9 cellular contexts compared by ENCODE assay signal in the genomic region with DNA sequence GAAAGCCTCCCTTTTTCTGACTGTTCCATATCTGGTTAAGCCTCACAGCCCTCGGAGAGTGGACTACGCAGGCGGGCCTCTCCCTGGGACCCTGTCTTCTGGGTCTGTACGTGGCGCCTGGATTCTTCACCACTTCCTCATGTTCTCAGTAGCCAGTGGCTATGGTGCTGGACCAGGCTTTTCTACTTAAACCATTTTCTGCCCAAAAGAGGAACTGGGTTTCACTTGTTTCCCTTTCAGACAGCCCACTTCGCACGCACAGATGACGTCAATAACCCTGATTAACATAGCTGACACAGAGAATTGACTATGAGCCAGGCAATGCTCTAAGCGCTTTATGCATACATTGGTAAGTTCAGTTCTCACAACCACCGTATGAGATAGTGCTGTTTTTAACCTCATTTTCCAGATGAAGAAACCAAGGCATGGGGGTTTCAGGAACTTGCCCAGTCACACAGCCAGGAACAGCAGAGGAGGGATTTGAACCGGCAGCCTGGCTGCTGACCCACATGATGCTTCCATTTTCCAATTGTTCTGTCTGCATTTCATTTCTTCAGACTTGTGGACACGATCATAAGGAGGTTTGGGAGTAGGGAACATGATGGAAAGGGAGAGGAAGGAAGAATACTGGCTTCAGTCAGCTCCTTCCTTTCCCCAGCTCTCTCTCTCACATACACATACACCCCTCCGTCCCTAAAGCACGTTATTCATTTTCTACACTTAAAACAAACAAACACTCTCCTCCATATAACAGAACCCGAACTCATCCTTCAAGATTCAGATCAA. TPM values are rescaled to one million over a fixed set of nuclear protein-coding genes. Genes with fewer than 3 reads are reported as not detected.
DNase-seq lines count a peak whose midpoint lies in the region; ATAC-seq and TF ChIP-seq lines count a peak whose summit lies in the region.
"Had no signal": no experiment of that assay in that cellular context is flagged by ENCODE, and none has a peak within 500 bp of the region (broad histone marks: within the 10 kb centered on the region; RNA-seq: fewer than 3 reads in every experiment).

No MANE protein-coding gene starts in this region.

- H3K27me3 Mint-ChIP-seq in activated naive CD8-positive, alpha-beta T cell treated with anti-CD3 and anti-CD28 coated beads, Interleukin-2, amount 50 U/mL, for 24 hours, result no peaks in the 10 kb centered on the region
- no peaks in the 10 kb centered on the region for H3K27me3 Mint-ChIP-seq in naive B cell

- H3K9me3 ChIP-seq in PC-9 (ENCODE audit: insufficient read depth, low read depth), result no peaks in the 10 kb centered on the region

- no peak for TF ChIP-seq CTCF in PC-9 (conservative IDR thresholded peaks at IDR 0.05)

- POLR2A ChIA-PET in PC-9 (lab: Charles Lee; ENCODE audit: unreplicated experiment), result no interaction called here

- H3K79me2 ChIP-seq in PC-9 (ENCODE audit: low read depth), result no peaks in the 10 kb centered on the region

- peak overlapping the region; percentile 10; the same call in 1 of the 2 replicates for H3K4me3 ChIP-seq in GM08714 (ENCODE audit: low read length)
- no peak overlapping the region for H3K4me3 ChIP-seq in PC-9

- intact Hi-C loops in PC-9 (cut with micrococcal nuclease; ENCODE audit: unreplicated experiment), result no loop called here

- CTCF ChIA-PET in PC-9 (lab: Charles Lee), result interaction anchor here (0.5 to 0.6 kb wide), 2 partner anchors 12 to 111 kb away, joined by 3 to 9 read pairs; no protein-coding TSS in a partner anchor

- H3K36me3 ChIP-seq in PC-9 (ENCODE audit: low read depth), result no peaks in the 10 kb centered on the region

- H2AFZ ChIP-seq in PC-9, result no peak overlapping the region

- H3F3A ChIP-seq in PC-9 (ENCODE audit: insufficient read depth, low read depth), result no peaks in the 10 kb centered on the region

- H3K27ac ChIP-seq in PC-9, result no peak overlapping the region

- no peaks in the 10 kb centered on the region for H3K4me1 ChIP-seq in PC-9 (replicated peaks; ENCODE audit: insufficient read depth)

- H3K9me2 ChIP-seq in PC-9 (ENCODE audit: insufficient read depth), result no peaks in the 10 kb centered on the region

- no peak overlapping the region for H3K4me3 Mint-ChIP-seq in activated naive CD8-positive, alpha-beta T cell treated with anti-CD3 and anti-CD28 coated beads, Interleukin-2, amount 50 U/mL, for 24 hours
- H3K4me3 Mint-ChIP-seq in naive B cell, result peak overlapping the region; percentile 42 to 93 (median 78)

- H3K27ac Mint-ChIP-seq in activated naive CD8-positive, alpha-beta T cell treated with anti-CD3 and anti-CD28 coated beads, Interleukin-2, amount 50 U/mL, for 24 hours, result peak overlapping the region; percentile 62
- peak overlapping the region; percentile 95 to 99 (median 98) for H3K27ac Mint-ChIP-seq in naive B cell

- ATAC-seq in GM21360 (IDR thresholded peaks at IDR 0.05; ENCODE audit: unreplicated experiment), result peak; percentile 85
- ATAC-seq in HG03521 (IDR thresholded peaks at IDR 0.05; ENCODE audit: unreplicated experiment), result peak; percentile 92
- peak; percentile 59 for ATAC-seq in activated naive CD8-positive, alpha-beta T cell treated with anti-CD3 and anti-CD28 coated beads, Interleukin-2, amount 50 U/mL, for 24 hours
- ATAC-seq in naive B cell (ENCODE audit: low read depth in 2 of 2), result peak; percentile 89 to 90
- ATAC-seq: HCT116 had no signal

- peak; percentile 38 for DNase-seq in activated naive CD8-positive, alpha-beta T cell treated with anti-CD3 and anti-CD28 coated beads, Interleukin-2, amount 50 U/mL, for 24 hours
- DNase-seq in naive B cell (peak; percentile 92), PC-9 (no peak), activated gamma-delta T cell treated with Interleukin-2 at 50 U/mL for 16 hours (no peak)
- no peak for DNase-seq in activated effector memory CD4-positive, alpha-beta T cell treated with Interleukin-2 at 50 U/mL for 16 hours

- peaks cover 14% of the 10 kb centered on the region for H3K4me1 Mint-ChIP-seq in activated naive CD8-positive, alpha-beta T cell treated with anti-CD3 and anti-CD28 coated beads, Interleukin-2, amount 50 U/mL, for 24 hours
- peaks cover 15 to 27% (median 23%) of the 10 kb centered on the region in 3 donors for H3K4me1 Mint-ChIP-seq in naive B cell

- no peak overlapping the region for H3K4me2 ChIP-seq in PC-9

- no peaks in the 10 kb centered on the region for H4K20me1 ChIP-seq in PC-9 (ENCODE audit: insufficient read depth)

- no peaks in the 10 kb centered on the region for H3K27me3 ChIP-seq in PC-9 (ENCODE audit: insufficient read depth, low read depth)

- no peaks in the 10 kb centered on the region for H3K9me3 Mint-ChIP-seq in activated naive CD8-positive, alpha-beta T cell treated with anti-CD3 and anti-CD28 coated beads, Interleukin-2, amount 50 U/mL, for 24 hours
- no peaks in the 10 kb centered on the region for H3K9me3 Mint-ChIP-seq in naive B cell

- no TSS peak for BruUV-seq in PC-9 (replicated peaks; lab: Mats Ljungman, UMichigan)

- no peaks in the 10 kb centered on the region for H3K36me3 Mint-ChIP-seq in activated naive CD8-positive, alpha-beta T cell treated with anti-CD3 and anti-CD28 coated beads, Interleukin-2, amount 50 U/mL, for 24 hours (ENCODE audit: low read depth)
- no peaks in the 10 kb centered on the region for H3K36me3 Mint-ChIP-seq in naive B cell

RNA-seq across cellular contexts. Expression of a gene that starts 41.7 kb away (rescaled TPM):
- polyA plus RNA-seq in naive B cell (ENCODE audit: low read depth in 6 of 6), result 1 to 10 TPM in 2 of 6 donors, under 1 TPM in 3, not detected in 1; 0.08 to 1.5 (median 0.85) TPM
- 0.88 and 1.3 TPM in 2 replicates for total RNA-seq in PC-9 (2021)

Comparison
In these comparisons a context has a peak if more than half of its experiments do, and no peak if none do; other contexts are left out.
1. DNase-seq: peak in activated naive CD8-positive, alpha-beta T cell treated with anti-CD3 and anti-CD28 coated beads, Interleukin-2, amount 50 U/mL, for 24 hours (single experiment) and naive B cell (single experiment); none in activated effector memory CD4-positive, alpha-beta T cell treated with Interleukin-2 at 50 U/mL for 16 hours (single experiment), PC-9 (0 of 2) and activated gamma-delta T cell treated with Interleukin-2 at 50 U/mL for 16 hours (single experiment).
2. Peak in every context shown above with its lines, with median percentiles within 50 percentile points of each other: ATAC-seq.